In genomic region chr11:120601566-120601965, GRCh38 we compare ENCODE assay signal across 16 cellular contexts.
A peak's percentile ranks its signal among the peaks of the same experiment; 100 is the strongest.
DNase-seq lines count a peak whose midpoint lies in the region; ATAC-seq and TF ChIP-seq lines count a peak whose summit lies in the region.
"Had no signal": no experiment of that assay in that cellular context is flagged by ENCODE, and none has a peak within 500 bp of the region (broad histone marks: within the 10 kb centered on the region; RNA-seq: fewer than 3 reads in every experiment).

No MANE protein-coding gene starts in this region.

- H3K27ac Mint-ChIP-seq in MCF 10A (ENCODE audit: low read depth, unreplicated experiment): no peak overlapping the region
- H3K27ac Mint-ChIP-seq in T-helper 2 cell treated with Interferon-gamma antibody and Interleukin-4, amounts not matched to agents 5 μg/mL and 100 μg/mL, for 36 hours: no peak overlapping the region
- H3K27ac Mint-ChIP-seq in naive thymus-derived CD8-positive, alpha-beta T cell: no peak overlapping the region
- no peak overlapping the region for H3K27ac Mint-ChIP-seq in activated T-helper 2 cell treated with anti-CD3 and anti-CD28 coated beads, Interferon-gamma antibody, Interleukin-2, Interleukin-4, amounts not matched to agents 10 μg/mL and 5 μg/mL and 100 μg/mL, durations not matched to agents 14 hours and 24 hours and 36 hours
- H3K27ac Mint-ChIP-seq: activated naive CD4-positive, alpha-beta T cell treated with anti-CD3 and anti-CD28 coated beads, Interleukin-2, amount 10 ng/mL, durations not matched to agents 7 days and 5 days; CD8-positive, alpha-beta T cell; T-helper 17 cell had no signal

- no peaks in the 10 kb centered on the region for H3K9me3 ChIP-seq in mammary epithelial cell (replicated peaks; ENCODE audit: insufficient read depth, low read length)
- H3K9me3 ChIP-seq in left lung: no peaks in the 10 kb centered on the region
- H3K9me3 ChIP-seq: ovary had no signal

- H3K4me3 ChIP-seq in mammary epithelial cell (replicated peaks in 1 of 3; ENCODE audit: insufficient read depth in 1 of 3, low read depth in 2 of 3, low read length in 3 of 3): no peak overlapping the region
- H3K4me3 ChIP-seq in brain microvascular endothelial cell (ENCODE audit: low read depth, low read length): no peak overlapping the region
- H3K4me3 ChIP-seq in left lung: no peak overlapping the region
- H3K4me3 ChIP-seq: ovary had no signal

- no peaks in the 10 kb centered on the region for H3K4me1 ChIP-seq in mammary epithelial cell (ENCODE audit: insufficient read depth, low read length)
- no peaks in the 10 kb centered on the region for H3K4me1 ChIP-seq in left lung

- H3K9me3 Mint-ChIP-seq in MCF 10A (ENCODE audit: unreplicated experiment): no peaks in the 10 kb centered on the region
- H3K9me3 Mint-ChIP-seq in T-helper 2 cell treated with Interferon-gamma antibody and Interleukin-4, amounts not matched to agents 5 μg/mL and 100 μg/mL, for 36 hours: no peaks in the 10 kb centered on the region
- H3K9me3 Mint-ChIP-seq in naive thymus-derived CD8-positive, alpha-beta T cell: no peaks in the 10 kb centered on the region
- no peaks in the 10 kb centered on the region for H3K9me3 Mint-ChIP-seq in activated T-helper 2 cell treated with anti-CD3 and anti-CD28 coated beads, Interferon-gamma antibody, Interleukin-2, Interleukin-4, amounts not matched to agents 10 μg/mL and 5 μg/mL and 100 μg/mL, durations not matched to agents 14 hours and 24 hours and 36 hours
- H3K9me3 Mint-ChIP-seq: activated naive CD4-positive, alpha-beta T cell treated with anti-CD3 and anti-CD28 coated beads, Interleukin-2, amount 10 ng/mL, durations not matched to agents 7 days and 5 days; CD8-positive, alpha-beta T cell; central memory CD8-positive, alpha-beta T cell had no signal

- BruUV-seq in MCF 10A (replicated peaks; lab: Mats Ljungman, UMichigan) (no TSS peak), mammary epithelial cell (replicated peaks; lab: Mats Ljungman, UMichigan) (no TSS peak)

- 40% methylated on average over 2 of the region's 2 CpGs for WGBS in mammary epithelial cell (ENCODE audit: low coverage, missing lambda C conversion rate)

- H3K27ac ChIP-seq in mammary epithelial cell (ENCODE audit: insufficient read depth, low read depth, low read length) (no peak overlapping the region), brain microvascular endothelial cell (no peak overlapping the region), left lung (no peak overlapping the region)

- H3K79me2 ChIP-seq in mammary epithelial cell (ENCODE audit: insufficient read depth, low read length): no peaks in the 10 kb centered on the region

- no peak overlapping the region for H2AFZ ChIP-seq in mammary epithelial cell (ENCODE audit: low read depth, low read length)

- TF ChIP-seq CTCF in MCF 10A (IDR thresholded peaks at IDR 0.05; ENCODE audit: unreplicated experiment) (no peak), mammary epithelial cell (conservative IDR thresholded peaks at IDR 0.05 in 1 of 2, IDR thresholded peaks at IDR 0.05 in 1 of 2; ENCODE audit: extremely low read depth in 1 of 2, insufficient read depth in 1 of 2, low read depth in 1 of 2, low read length in 2 of 2) (no peak), brain microvascular endothelial cell (IDR thresholded peaks at IDR 0.05; ENCODE audit: low read depth, low read length, missing control alignments) (no peak), left lung (IDR thresholded peaks at IDR 0.05) (no peak)

- H3K36me3 Mint-ChIP-seq in MCF 10A (ENCODE audit: insufficient read depth, unreplicated experiment): no peaks in the 10 kb centered on the region
- H3K36me3 Mint-ChIP-seq in T-helper 2 cell treated with Interferon-gamma antibody and Interleukin-4, amounts not matched to agents 5 μg/mL and 100 μg/mL, for 36 hours (ENCODE audit: low read depth): no peaks in the 10 kb centered on the region
- no peaks in the 10 kb centered on the region for H3K36me3 Mint-ChIP-seq in naive thymus-derived CD8-positive, alpha-beta T cell
- H3K36me3 Mint-ChIP-seq in activated T-helper 2 cell treated with anti-CD3 and anti-CD28 coated beads, Interferon-gamma antibody, Interleukin-2, Interleukin-4, amounts not matched to agents 10 μg/mL and 5 μg/mL and 100 μg/mL, durations not matched to agents 14 hours and 24 hours and 36 hours (ENCODE audit: low read depth): no peaks in the 10 kb centered on the region
- H3K36me3 Mint-ChIP-seq: activated naive CD4-positive, alpha-beta T cell treated with anti-CD3 and anti-CD28 coated beads, Interleukin-2, amount 10 ng/mL, durations not matched to agents 7 days and 5 days; CD8-positive, alpha-beta T cell had no signal

- peak; percentile 25 for DNase-seq in MCF 10A (ENCODE audit: unreplicated experiment)
- DNase-seq in mammary epithelial cell: no peak
- peak; percentile 11 for DNase-seq in brain microvascular endothelial cell
- DNase-seq in left lung: no peak
- no peak for DNase-seq in T-helper 2 cell treated with Interferon-gamma antibody and Interleukin-4, amounts not matched to agents 5 μg/mL and 100 μg/mL, for 36 hours (ENCODE audit: low spot score)
- no peak for DNase-seq in activated naive CD4-positive, alpha-beta T cell treated with Interleukin-2 at 50 U/mL for 16 hours
- no peak for DNase-seq in naive thymus-derived CD8-positive, alpha-beta T cell
- no peak for DNase-seq in activated T-helper 2 cell treated with anti-CD3 and anti-CD28 coated beads, Interferon-gamma antibody, Interleukin-2, Interleukin-4, amounts not matched to agents 10 μg/mL and 5 μg/mL and 100 μg/mL, durations not matched to agents 14 hours and 24 hours and 36 hours (ENCODE audit: low spot score)
- DNase-seq: activated naive CD4-positive, alpha-beta T cell treated with anti-CD3 and anti-CD28 coated beads, Interleukin-2, amount 10 ng/mL, durations not matched to agents 7 days and 5 days; CD8-positive, alpha-beta T cell; NCI-H2081 treated with DMSO at 0.1 percent for 48 hours; NCI-H82; T-helper 17 cell had no signal

- intact Hi-C loops in MCF 10A (cut with micrococcal nuclease): no loop called here
- intact Hi-C loops in mammary epithelial cell (cut with micrococcal nuclease): no loop called here
- intact Hi-C loops in left lung (cut with DNase I): no loop called here
- intact Hi-C loops in activated T-helper 2 cell treated with anti-CD3 and anti-CD28 coated beads, Interferon-gamma antibody, Interleukin-2, Interleukin-4, amounts not matched to agents 10 μg/mL and 5 μg/mL and 100 μg/mL, durations not matched to agents 14 hours and 24 hours and 36 hours (cut with micrococcal nuclease): no loop called here

- peak; percentile 64 for ATAC-seq in left lung
- no peak for ATAC-seq in naive thymus-derived CD8-positive, alpha-beta T cell
- ATAC-seq: activated CD4-positive, CD25-positive, alpha-beta regulatory T cell treated with anti-CD3 and anti-CD28 coated beads, Interleukin-2, amount 50 U/mL, for 24 hours; CD8-positive, alpha-beta T cell; T-helper 17 cell had no signal

- POLR2A ChIA-PET in MCF 10A (lab: Yijun Ruan, JAX): no interaction called here
- POLR2A ChIA-PET in naive thymus-derived CD8-positive, alpha-beta T cell (lab: Charles Lee): no interaction called here

- dilution Hi-C loops in mammary epithelial cell (cut with HindIII; ENCODE audit: low sequenced_read_pairs): no loop called here

- peaks cover 36% of the 10 kb centered on the region for H3K27me3 Mint-ChIP-seq in MCF 10A (ENCODE audit: insufficient read depth, unreplicated experiment)
- peaks cover 3% of the 10 kb centered on the region for H3K27me3 Mint-ChIP-seq in T-helper 2 cell treated with Interferon-gamma antibody and Interleukin-4, amounts not matched to agents 5 μg/mL and 100 μg/mL, for 36 hours (ENCODE audit: low read depth)
- H3K27me3 Mint-ChIP-seq in naive thymus-derived CD8-positive, alpha-beta T cell: peaks cover 0 to 20% (median 13%) of the 10 kb centered on the region in 5 donors
- H3K27me3 Mint-ChIP-seq in activated T-helper 2 cell treated with anti-CD3 and anti-CD28 coated beads, Interferon-gamma antibody, Interleukin-2, Interleukin-4, amounts not matched to agents 10 μg/mL and 5 μg/mL and 100 μg/mL, durations not matched to agents 14 hours and 24 hours and 36 hours (ENCODE audit: low read depth): no peaks in the 10 kb centered on the region

- CTCF ChIA-PET in MCF 10A (lab: Yijun Ruan, JAX): interaction anchor here (0.6 to 1.0 kb wide), 4 partner anchors 25 to 517 kb away, joined by 3 read pairs; no protein-coding TSS in a partner anchor
- CTCF ChIA-PET in mammary epithelial cell (lab: Charles Lee; ENCODE audit: low non-redundant PET): no interaction called here

- H3K9ac ChIP-seq in mammary epithelial cell (ENCODE audit: insufficient read depth, low read length): no peak overlapping the region

- no peaks in the 10 kb centered on the region for H3K4me1 Mint-ChIP-seq in MCF 10A (ENCODE audit: insufficient read depth, unreplicated experiment)
- H3K4me1 Mint-ChIP-seq in T-helper 2 cell treated with Interferon-gamma antibody and Interleukin-4, amounts not matched to agents 5 μg/mL and 100 μg/mL, for 36 hours (ENCODE audit: low read depth): peaks cover 1% of the 10 kb centered on the region
- no peaks in the 10 kb centered on the region for H3K4me1 Mint-ChIP-seq in naive thymus-derived CD8-positive, alpha-beta T cell
- no peaks in the 10 kb centered on the region for H3K4me1 Mint-ChIP-seq in activated T-helper 2 cell treated with anti-CD3 and anti-CD28 coated beads, Interferon-gamma antibody, Interleukin-2, Interleukin-4, amounts not matched to agents 10 μg/mL and 5 μg/mL and 100 μg/mL, durations not matched to agents 14 hours and 24 hours and 36 hours (ENCODE audit: low read depth)
- H3K4me1 Mint-ChIP-seq: activated naive CD4-positive, alpha-beta T cell treated with anti-CD3 and anti-CD28 coated beads, Interleukin-2, amount 10 ng/mL, durations not matched to agents 7 days and 5 days; central memory CD8-positive, alpha-beta T cell had no signal

- no peaks in the 10 kb centered on the region for H3K36me3 ChIP-seq in mammary epithelial cell (ENCODE audit: insufficient read depth, low read length)
- no peaks in the 10 kb centered on the region for H3K36me3 ChIP-seq in brain microvascular endothelial cell (replicated peaks)
- no peaks in the 10 kb centered on the region for H3K36me3 ChIP-seq in left lung
- H3K36me3 ChIP-seq: ovary had no signal

- H3K4me2 ChIP-seq in mammary epithelial cell (ENCODE audit: insufficient read depth, low read depth, low read length): no peak overlapping the region

- H3K27me3 ChIP-seq in mammary epithelial cell (ENCODE audit: insufficient read depth, low read length) (no peaks in the 10 kb centered on the region), brain microvascular endothelial cell (replicated peaks) (no peaks in the 10 kb centered on the region), left lung (peaks cover 0 to 5% of the 10 kb centered on the region in 2 donors)
- H3K27me3 ChIP-seq: ovary had no signal

- no peaks in the 10 kb centered on the region for H4K20me1 ChIP-seq in mammary epithelial cell (ENCODE audit: insufficient read depth, low read length)

- H3K4me3 Mint-ChIP-seq in MCF 10A (ENCODE audit: unreplicated experiment): no peak overlapping the region
- H3K4me3 Mint-ChIP-seq in T-helper 2 cell treated with Interferon-gamma antibody and Interleukin-4, amounts not matched to agents 5 μg/mL and 100 μg/mL, for 36 hours: no peak overlapping the region
- H3K4me3 Mint-ChIP-seq in naive thymus-derived CD8-positive, alpha-beta T cell: peak overlapping the region in 1 of 10 donors; percentile 42
- no peak overlapping the region for H3K4me3 Mint-ChIP-seq in activated T-helper 2 cell treated with anti-CD3 and anti-CD28 coated beads, Interferon-gamma antibody, Interleukin-2, Interleukin-4, amounts not matched to agents 10 μg/mL and 5 μg/mL and 100 μg/mL, durations not matched to agents 14 hours and 24 hours and 36 hours (ENCODE audit: low read depth)
- H3K4me3 Mint-ChIP-seq: activated naive CD4-positive, alpha-beta T cell treated with anti-CD3 and anti-CD28 coated beads, Interleukin-2, amount 10 ng/mL, durations not matched to agents 7 days and 5 days; CD8-positive, alpha-beta T cell; central memory CD8-positive, alpha-beta T cell; T-helper 17 cell had no signal

- in situ Hi-C loops in mammary epithelial cell (cut with MboI; ENCODE audit: low sequenced_read_pairs in 2 of 2) (no loop called here), brain microvascular endothelial cell (cut with HindIII; ENCODE audit: low pct_ligation_motif_present, low sequenced_read_pairs) (no loop called here)

Comparison
In these comparisons a context has a peak if more than half of its experiments do, and no peak if none do; other contexts are left out.
1. DNase-seq: peak in MCF 10A (single experiment) and brain microvascular endothelial cell (single experiment); none in mammary epithelial cell (single experiment), left lung (0 of 2), T-helper 2 cell treated with Interferon-gamma antibody and Interleukin-4, amounts not matched to agents 5 μg/mL and 100 μg/mL, for 36 hours (single experiment), activated naive CD4-positive, alpha-beta T cell treated with Interleukin-2 at 50 U/mL for 16 hours (single experiment), naive thymus-derived CD8-positive, alpha-beta T cell (0 of 10) and activated T-helper 2 cell treated with anti-CD3 and anti-CD28 coated beads, Interferon-gamma antibody, Interleukin-2, Interleukin-4, amounts not matched to agents 10 μg/mL and 5 μg/mL and 100 μg/mL, durations not matched to agents 14 hours and 24 hours and 36 hours (single experiment).